9 cellular contexts compared by ENCODE assay signal in the genomic region with DNA sequence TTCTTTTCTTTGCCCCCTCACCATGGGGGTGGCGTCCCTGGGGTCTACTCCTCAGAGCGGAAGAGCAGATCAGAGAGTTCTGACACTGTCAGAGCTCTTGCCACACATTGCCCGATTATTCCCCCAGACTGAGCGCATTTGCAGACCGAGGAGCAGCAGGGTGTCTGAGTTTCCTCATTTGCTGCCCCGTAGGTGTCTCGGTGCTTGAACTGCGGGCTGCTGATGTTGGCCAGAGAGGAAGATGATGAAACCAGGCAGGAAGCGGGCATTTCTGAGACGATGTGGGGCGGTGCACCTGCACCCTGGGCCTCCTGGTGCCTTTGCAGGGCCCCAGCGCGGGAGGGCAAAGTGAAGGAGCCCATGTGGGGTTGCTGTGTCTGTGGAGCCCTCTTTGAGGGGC. TPM values are rescaled to one million over a fixed set of nuclear protein-coding genes. Genes with fewer than 3 reads are reported as not detected.
DNase-seq lines count a peak whose midpoint lies in the region; ATAC-seq and TF ChIP-seq lines count a peak whose summit lies in the region.
"Had no signal": no experiment of that assay in that cellular context is flagged by ENCODE, and none has a peak within 500 bp of the region (broad histone marks: within the 10 kb centered on the region; RNA-seq: fewer than 3 reads in every experiment).

No MANE protein-coding gene starts in this region.

- CTCF ChIA-PET in GM10248 (lab: Yijun Ruan, JAX): interaction anchor here (1.0 kb wide), 1 partner anchor 9 kb away, joined by 3 read pairs; no protein-coding TSS in a partner anchor
- CTCF ChIA-PET in T-cell (lab: Charles Lee): no interaction called here
- CTCF ChIA-PET in MCF 10A (lab: Yijun Ruan, JAX): no interaction called here

- DNase-seq in GM10248 (ENCODE audit: extremely low spot score) (peak; percentile 58), T-cell (peak; percentile 41 to 73 (median 58)), GM03348 (ENCODE audit: low spot score) (no peak), MCF 10A (ENCODE audit: unreplicated experiment) (no peak), NCI-H2227 treated with DMSO at 0.1 percent for 48 hours (lab: John Stamatoyannopoulos, UW) (no peak)
- DNase-seq in activated naive CD8-positive, alpha-beta T cell treated with anti-CD3 and anti-CD28 coated beads for 36 hours: peak; percentile 79
- peak; percentile 54 for DNase-seq in stimulated activated CD4-positive, alpha-beta T cell treated with anti-CD3 and anti-CD28 coated beads, Interleukin-12 subunit alpha, Interleukin-12 subunit beta, amount 100 ng/mL, for 4 hours

- H3K4me1 Mint-ChIP-seq in T-cell (peaks cover 73 to 81% (median 75%) of the 10 kb centered on the region in 3 donors), MCF 10A (ENCODE audit: insufficient read depth, unreplicated experiment) (no peaks in the 10 kb centered on the region)
- H3K4me1 Mint-ChIP-seq in activated naive CD8-positive, alpha-beta T cell treated with anti-CD3 and anti-CD28 coated beads for 36 hours: peaks cover 56% of the 10 kb centered on the region

- no TSS peak for BruUV-seq in MCF 10A (replicated peaks; lab: Mats Ljungman, UMichigan)

- peak overlapping the region; percentile 58 to 80 (median 74) for H3K4me3 Mint-ChIP-seq in T-cell
- H3K4me3 Mint-ChIP-seq in activated naive CD8-positive, alpha-beta T cell treated with anti-CD3 and anti-CD28 coated beads for 36 hours: peak overlapping the region; percentile 75
- H3K4me3 Mint-ChIP-seq in MCF 10A (ENCODE audit: unreplicated experiment): no peak overlapping the region

- no peaks in the 10 kb centered on the region for H3K27me3 Mint-ChIP-seq in T-cell
- H3K27me3 Mint-ChIP-seq in activated naive CD8-positive, alpha-beta T cell treated with anti-CD3 and anti-CD28 coated beads for 36 hours: no peaks in the 10 kb centered on the region
- H3K27me3 Mint-ChIP-seq in MCF 10A (ENCODE audit: insufficient read depth, unreplicated experiment): no peaks in the 10 kb centered on the region

- H3K36me3 Mint-ChIP-seq in T-cell: no peaks in the 10 kb centered on the region
- H3K36me3 Mint-ChIP-seq in activated naive CD8-positive, alpha-beta T cell treated with anti-CD3 and anti-CD28 coated beads for 36 hours: peaks cover 20% of the 10 kb centered on the region
- H3K36me3 Mint-ChIP-seq in MCF 10A (ENCODE audit: insufficient read depth, unreplicated experiment): no peaks in the 10 kb centered on the region

- intact Hi-C loops in MCF 10A (cut with micrococcal nuclease): no loop called here

- peak; percentile 49 for ATAC-seq in HG02763 (IDR thresholded peaks at IDR 0.05; ENCODE audit: unreplicated experiment)
- peak; percentile 68 to 82 (median 77) for ATAC-seq in T-cell (replicated peaks in 1 of 4)
- ATAC-seq: body of pancreas had no signal

- POLR2A ChIA-PET in GM10248 (lab: Yijun Ruan, JAX): no interaction called here
- POLR2A ChIA-PET in T-cell (lab: Charles Lee): interaction anchor here in 1 of 2 donors (0.6 to 0.8 kb wide), 2 partner anchors 34 to 54 kb away, joined by 3 read pairs; no protein-coding TSS in a partner anchor
- POLR2A ChIA-PET in MCF 10A (lab: Yijun Ruan, JAX): no interaction called here

- H3K9me3 Mint-ChIP-seq in T-cell: no peaks in the 10 kb centered on the region
- H3K9me3 Mint-ChIP-seq in activated naive CD8-positive, alpha-beta T cell treated with anti-CD3 and anti-CD28 coated beads for 36 hours: no peaks in the 10 kb centered on the region
- no peaks in the 10 kb centered on the region for H3K9me3 Mint-ChIP-seq in MCF 10A (ENCODE audit: unreplicated experiment)

- TF ChIP-seq CTCF in GM10248 (IDR thresholded peaks at IDR 0.05; ENCODE audit: control extremely low read depth, extremely low read depth, low read depth, missing control alignments) (no peak), MCF 10A (IDR thresholded peaks at IDR 0.05; ENCODE audit: unreplicated experiment) (no peak)

- H3K27ac Mint-ChIP-seq in T-cell (peak overlapping the region; percentile 93 to 94), MCF 10A (ENCODE audit: low read depth, unreplicated experiment) (no peak overlapping the region)
- H3K27ac Mint-ChIP-seq in activated naive CD8-positive, alpha-beta T cell treated with anti-CD3 and anti-CD28 coated beads for 36 hours: peak overlapping the region; percentile 95

RNA-seq across cellular contexts. Expression of a gene that starts 55.2 kb away (rescaled TPM):
- total RNA-seq in T-cell (10 to 100 TPM; 14.5 to 22.9 (median 17.8) TPM), MCF 10A (2022) (5.0 and 5.9 TPM in 2 replicates)
- total RNA-seq in activated naive CD8-positive, alpha-beta T cell treated with anti-CD3 and anti-CD28 coated beads for 36 hours: 1 to 10 TPM; 5.0 to 5.2 TPM

RNA-seq across cellular contexts. Expression of a gene that starts 55.5 kb away (rescaled TPM):
- 10 to 100 TPM in 1 of 5 donors, 1 to 10 TPM in 4; 4.4 to 10.5 (median 7.0) TPM for total RNA-seq in T-cell
- total RNA-seq in activated naive CD8-positive, alpha-beta T cell treated with anti-CD3 and anti-CD28 coated beads for 36 hours: 1 to 10 TPM; 5.9 to 6.0 TPM
- 1.4 and 1.6 TPM in 2 replicates for total RNA-seq in MCF 10A (2022)

Comparison
In these comparisons a context has a peak if more than half of its experiments do, and no peak if none do; other contexts are left out.
1. DNase-seq: peak in GM10248 (single experiment), T-cell (34 of 34), activated naive CD8-positive, alpha-beta T cell treated with anti-CD3 and anti-CD28 coated beads for 36 hours (single experiment) and stimulated activated CD4-positive, alpha-beta T cell treated with anti-CD3 and anti-CD28 coated beads, Interleukin-12 subunit alpha, Interleukin-12 subunit beta, amount 100 ng/mL, for 4 hours (single experiment); none in GM03348 (single experiment), MCF 10A (single experiment) and NCI-H2227 treated with DMSO at 0.1 percent for 48 hours (single experiment).